In genomic region chr5:92086059-92086811, GRCh38 we compare ENCODE assay signal across 29 cellular contexts.
"Had no signal": no experiment of that assay in that cellular context is flagged by ENCODE, and none has a peak within 500 bp of the region (broad histone marks: within the 10 kb centered on the region; RNA-seq: fewer than 3 reads in every experiment).

No MANE protein-coding gene starts in this region.

- H3K9me3 ChIP-seq: adrenal gland, body of pancreas, esophagus muscularis mucosa had no signal

- H3K27me3 ChIP-seq: adrenal gland, body of pancreas, esophagus muscularis mucosa, foreskin keratinocyte, gastroesophageal sphincter, heart right ventricle, hepatocyte had no signal

- H3K4me1 ChIP-seq: adrenal gland, body of pancreas, esophagus muscularis mucosa, foreskin keratinocyte, gastroesophageal sphincter, heart right ventricle had no signal

- H3K36me3 ChIP-seq: adrenal gland, esophagus muscularis mucosa, gastroesophageal sphincter, heart right ventricle had no signal

- DNase-seq: activated CD4-positive, alpha-beta memory T cell treated with anti-CD3 and anti-CD28 coated beads for 36 hours; activated CD4-positive, alpha-beta T cell treated with anti-CD3 and anti-CD28 coated beads for 36 hours; activated CD4-positive, alpha-beta T cell treated with anti-CD3 and anti-CD28 coated beads, Interleukin-2, amount 10 ng/mL, durations not matched to agents 24 days and 14 days; activated CD4-positive, CD25-positive, alpha-beta regulatory T cell; activated CD4-positive, CD25-positive, alpha-beta regulatory T cell treated with anti-CD3 and anti-CD28 coated beads, Interleukin-2, amount 50 U/mL, for 72 hours; activated CD8-positive, alpha-beta memory T cell treated with anti-CD3 and anti-CD28 coated beads, Interleukin-2, amount 10 ng/mL, durations not matched to agents 7 days and 5 days; activated CD8-positive, alpha-beta memory T cell treated with anti-CD3 and anti-CD28 coated beads, Interleukin-2, amount 50 U/mL, for 4 hours; activated CD8-positive, alpha-beta T cell treated with anti-CD3 and anti-CD28 coated beads, Interleukin-2, amount 10 ng/mL, durations not matched to agents 7 days and 5 days; activated effector memory CD4-positive, alpha-beta T cell treated with anti-CD3 and anti-CD28 coated beads, Interleukin-2, amount 50 U/mL, for 16 hours; activated naive CD4-positive, alpha-beta T cell treated with anti-CD3 and anti-CD28 coated beads for 36 hours; activated naive CD8-positive, alpha-beta T cell treated with anti-CD3 and anti-CD28 coated beads for 36 hours; activated naive CD8-positive, alpha-beta T cell treated with anti-CD3 and anti-CD28 coated beads, Interleukin-2, amount 50 U/mL, for 24 hours; activated T-cell treated with anti-CD3 and anti-CD28 coated beads, Interleukin-2, amount 50 U/mL, for 1 hour; activated T-cell treated with anti-CD3 and anti-CD28 coated beads, Interleukin-2, amount 50 U/mL, for 48 hours; adrenal gland; amygdala; aorta; body of pancreas; caudate nucleus; cortex of kidney; dermis blood vessel endothelial cell; effector CD4-positive, alpha-beta T cell; effector memory CD8-positive, alpha-beta T cell; erythroblast; foreskin keratinocyte; heart right ventricle had no signal

- ATAC-seq: activated CD4-positive, alpha-beta T cell treated with anti-CD3 and anti-CD28 coated beads for 36 hours; activated CD8-positive, alpha-beta memory T cell treated with anti-CD3 and anti-CD28 coated beads, Interleukin-2, amount 10 ng/mL, durations not matched to agents 7 days and 5 days; activated CD8-positive, alpha-beta T cell treated with anti-CD3 and anti-CD28 coated beads, Interleukin-2, amount 10 ng/mL, durations not matched to agents 7 days and 5 days; activated naive CD8-positive, alpha-beta T cell treated with anti-CD3 and anti-CD28 coated beads, Interleukin-2, amount 50 U/mL, for 24 hours; body of pancreas; effector memory CD8-positive, alpha-beta T cell; foreskin keratinocyte; gastroesophageal sphincter; heart right ventricle had no signal

- H3K4me3 ChIP-seq: adrenal gland, body of pancreas, esophagus muscularis mucosa, gastroesophageal sphincter, heart right ventricle, hepatocyte had no signal

- H3K27ac ChIP-seq: adrenal gland, body of pancreas, esophagus muscularis mucosa, foreskin keratinocyte, gastroesophageal sphincter, heart right ventricle, hepatocyte had no signal
